8 cellular contexts compared by ENCODE assay signal in the genomic region with DNA sequence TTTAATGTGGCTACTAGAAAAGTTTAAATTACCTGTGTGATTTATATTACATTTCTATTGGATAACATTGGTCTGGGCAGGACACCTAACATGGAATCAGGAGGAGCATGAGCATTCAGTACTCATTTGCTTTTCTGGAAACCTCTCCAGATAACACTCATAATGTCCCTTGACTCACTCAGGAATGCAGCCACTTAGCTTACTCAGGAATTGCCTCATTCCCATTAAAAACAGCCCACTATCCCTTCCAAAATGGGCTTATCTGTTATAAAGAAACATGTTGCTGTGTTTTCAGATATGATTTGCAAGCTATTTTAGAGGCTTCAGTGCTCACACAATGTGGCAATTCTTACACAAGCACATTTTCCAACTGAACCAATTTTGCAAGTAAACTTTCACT. TPM values are rescaled to one million over a fixed set of nuclear protein-coding genes. Genes with fewer than 3 reads are reported as not detected.
DNase-seq lines count a peak whose midpoint lies in the region; ATAC-seq and TF ChIP-seq lines count a peak whose summit lies in the region.

No MANE protein-coding gene starts in this region.

- H3K4me2 ChIP-seq in HCT116 (ENCODE audit: low read length) (peak overlapping the region; percentile 68), smooth muscle cell (peak overlapping the region; percentile 34)

- intact Hi-C loops in HCT116 (cut with micrococcal nuclease), result no loop called here
- intact Hi-C loops in adrenal gland (cut with DNase I), result no loop called here

- H3K9me2 ChIP-seq in HCT116 (ENCODE audit: insufficient read depth), result no peaks in the 10 kb centered on the region

- DNase-seq in HCT116 (ENCODE audit: low read depth, low spot score), result peak; percentile 71
- DNase-seq in adrenal gland, result peak in 4 of 7 donors; percentile 43 to 57 (median 50)
- DNase-seq in right atrium auricular region (ENCODE audit: low spot score), result no peak
- DNase-seq in smooth muscle cell (lab: John Stamatoyannopoulos, UW; ENCODE audit: unreplicated experiment), result no peak
- DNase-seq in SHP77 treated with DMSO at 0.1 percent for 48 hours (lab: John Stamatoyannopoulos, UW), result no peak
- no peak for DNase-seq in 8988T
- no peak for DNase-seq in cerebellar nuclear complex (lab: John Stamatoyannopoulos, UW)

- H3K4me1 ChIP-seq in HCT116 (ENCODE audit: control insufficient read depth in 1 of 2, insufficient read depth in 2 of 2, low read length in 2 of 2) (peaks cover 17 to 43% of the 10 kb centered on the region in 2 experiments), adrenal gland (replicated peaks in 1 of 2) (peaks cover 11 to 28% of the 10 kb centered on the region in 2 donors), right atrium auricular region (peaks cover 0 to 46% of the 10 kb centered on the region in 2 donors), smooth muscle cell (ENCODE audit: low read depth) (peaks cover 24% of the 10 kb centered on the region)

- peak; percentile 71 for ATAC-seq in HCT116
- no peak for ATAC-seq in activated CD4-positive, CD25-positive, alpha-beta regulatory T cell treated with anti-CD3 and anti-CD28 coated beads, Interleukin-2, amount 50 U/mL, for 24 hours

- H3K36me3 ChIP-seq in HCT116 (ENCODE audit: control insufficient read depth in 1 of 2, insufficient read depth in 2 of 2, low read length in 2 of 2) (no peaks in the 10 kb centered on the region), adrenal gland (replicated peaks in 1 of 2) (no peaks in the 10 kb centered on the region), right atrium auricular region (no peaks in the 10 kb centered on the region), smooth muscle cell (ENCODE audit: low read depth) (no peaks in the 10 kb centered on the region)

- H3K9me3 ChIP-seq in HCT116 (ENCODE audit: control insufficient read depth in 1 of 2, insufficient read depth in 1 of 2, low read depth in 1 of 2, low read length in 2 of 2) (no peaks in the 10 kb centered on the region), adrenal gland (replicated peaks in 1 of 3) (no peaks in the 10 kb centered on the region), right atrium auricular region (no peaks in the 10 kb centered on the region), smooth muscle cell (replicated peaks; ENCODE audit: low read depth) (no peaks in the 10 kb centered on the region)

- BruUV-seq in HCT116 (replicated peaks; lab: Mats Ljungman, UMichigan), result no TSS peak

- H3K27ac ChIP-seq in HCT116 (ENCODE audit: low read depth, low read length), result no peak overlapping the region; the same call in 1 of the 2 replicates
- peak overlapping the region; percentile 32 to 89 (median 67) for H3K27ac ChIP-seq in adrenal gland
- peak overlapping the region; percentile 74 to 81 for H3K27ac ChIP-seq in right atrium auricular region
- peak overlapping the region; percentile 96 for H3K27ac ChIP-seq in smooth muscle cell (ENCODE audit: low read depth)

- H3K9ac ChIP-seq in HCT116 (ENCODE audit: low read length), result peak overlapping the region; percentile 41
- H3K9ac ChIP-seq in smooth muscle cell (ENCODE audit: low read depth), result peak overlapping the region; percentile 75

- RAD21 ChIA-PET in HCT116 (lab: Charles Lee; ENCODE audit: low non-redundant PET in 1 of 2, low total read pairs in 2 of 2, uncharacterized antibody in 2 of 2, unreplicated experiment in 2 of 2), result no interaction called here

- H4K20me1 ChIP-seq in HCT116 (ENCODE audit: insufficient read depth) (no peaks in the 10 kb centered on the region), smooth muscle cell (ENCODE audit: low read depth) (no peaks in the 10 kb centered on the region)

- H2AFZ ChIP-seq in HCT116 (ENCODE audit: low read depth, low read length, poor library complexity, severe bottlenecking) (no peak overlapping the region), smooth muscle cell (ENCODE audit: low read depth) (no peak overlapping the region)

- TF ChIP-seq RAD21 in HCT116 (IDR thresholded peaks at IDR 0.05; ENCODE audit: low read depth), result no peak

- H3K79me2 ChIP-seq in HCT116 (ENCODE audit: insufficient read depth, low read length), result peaks cover 17% of the 10 kb centered on the region; the same call in 1 of the 2 replicates
- H3K79me2 ChIP-seq in smooth muscle cell (ENCODE audit: low read depth), result peaks cover 26% of the 10 kb centered on the region

- CTCF ChIA-PET in HCT116 (lab: Charles Lee), result no interaction called here

- H3K27me3 ChIP-seq in HCT116 (ENCODE audit: insufficient read depth, low read length) (no peaks in the 10 kb centered on the region), adrenal gland (no peaks in the 10 kb centered on the region), right atrium auricular region (no peaks in the 10 kb centered on the region), smooth muscle cell (ENCODE audit: low read depth) (no peaks in the 10 kb centered on the region)

- no peak for TF ChIP-seq CTCF in HCT116 (IDR thresholded peaks at IDR 0.05 in 2 of 3, conservative IDR thresholded peaks at IDR 0.05 in 1 of 3; ENCODE audit: borderline replicate concordance in 1 of 3, insufficient read depth in 1 of 3, low read depth in 2 of 3, low read length in 2 of 3)
- TF ChIP-seq CTCF in adrenal gland (IDR thresholded peaks at IDR 0.05), result no peak
- no peak for TF ChIP-seq CTCF in right atrium auricular region (IDR thresholded peaks at IDR 0.05)
- TF ChIP-seq CTCF in smooth muscle cell (IDR thresholded peaks at IDR 0.05; ENCODE audit: borderline replicate concordance, insufficient read depth, poor library complexity, severe bottlenecking), result no peak

- H3K4me3 ChIP-seq in HCT116 (replicated peaks in 1 of 2; ENCODE audit: low read depth in 1 of 2, low read length in 2 of 2) (no peak overlapping the region; a peak in 1 of 4 replicates), adrenal gland (no peak overlapping the region), right atrium auricular region (no peak overlapping the region), smooth muscle cell (no peak overlapping the region)

- POLR2A ChIA-PET in HCT116 (lab: Charles Lee), result interaction anchor here (0.8 to 1.3 kb wide), 3 partner anchors 9 to 18 kb away, joined by 3 to 6 read pairs (median 4); a partner anchor contains a TSS

- TF ChIP-seq POLR2A in HCT116 (IDR thresholded peaks at IDR 0.05; ENCODE audit: borderline replicate concordance, extremely low read depth, insufficient read depth, insufficient read length) (no peak), adrenal gland (IDR thresholded peaks at IDR 0.05) (no peak)

- H3F3A ChIP-seq in smooth muscle cell (ENCODE audit: low read depth), result peaks cover 28% of the 10 kb centered on the region

TF ChIP-seq in HCT116, 20 proteins besides CTCF, POLR2A, EP300 and RAD21 (continues in another document):
- no peak for TF ChIP-seq EGR1 (IDR thresholded peaks at IDR 0.05; ENCODE audit: low read depth)
- TF ChIP-seq, protein P1, sequence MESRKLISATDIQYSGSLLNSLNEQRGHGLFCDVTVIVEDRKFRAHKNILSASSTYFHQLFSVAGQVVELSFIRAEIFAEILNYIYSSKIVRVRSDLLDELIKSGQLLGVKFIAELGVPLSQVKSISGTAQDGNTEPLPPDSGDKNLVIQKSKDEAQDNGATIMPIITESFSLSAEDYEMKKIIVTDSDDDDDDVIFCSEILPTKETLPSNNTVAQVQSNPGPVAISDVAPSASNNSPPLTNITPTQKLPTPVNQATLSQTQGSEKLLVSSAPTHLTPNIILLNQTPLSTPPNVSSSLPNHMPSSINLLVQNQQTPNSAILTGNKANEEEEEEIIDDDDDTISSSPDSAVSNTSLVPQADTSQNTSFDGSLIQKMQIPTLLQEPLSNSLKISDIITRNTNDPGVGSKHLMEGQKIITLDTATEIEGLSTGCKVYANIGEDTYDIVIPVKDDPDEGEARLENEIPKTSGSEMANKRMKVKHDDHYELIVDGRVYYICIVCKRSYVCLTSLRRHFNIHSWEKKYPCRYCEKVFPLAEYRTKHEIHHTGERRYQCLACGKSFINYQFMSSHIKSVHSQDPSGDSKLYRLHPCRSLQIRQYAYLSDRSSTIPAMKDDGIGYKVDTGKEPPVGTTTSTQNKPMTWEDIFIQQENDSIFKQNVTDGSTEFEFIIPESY (IDR thresholded peaks at IDR 0.05; ENCODE audit: extremely low read depth, insufficient replicate concordance, low read length), result no peak
- TF ChIP-seq JUND (IDR thresholded peaks at IDR 0.05), result peak; percentile 58
- TF ChIP-seq TCF7L2 (IDR thresholded peaks at IDR 0.05; ENCODE audit: borderline replicate concordance, extremely low read depth, insufficient read depth, insufficient read length), result no peak
- TF ChIP-seq, protein P2, sequence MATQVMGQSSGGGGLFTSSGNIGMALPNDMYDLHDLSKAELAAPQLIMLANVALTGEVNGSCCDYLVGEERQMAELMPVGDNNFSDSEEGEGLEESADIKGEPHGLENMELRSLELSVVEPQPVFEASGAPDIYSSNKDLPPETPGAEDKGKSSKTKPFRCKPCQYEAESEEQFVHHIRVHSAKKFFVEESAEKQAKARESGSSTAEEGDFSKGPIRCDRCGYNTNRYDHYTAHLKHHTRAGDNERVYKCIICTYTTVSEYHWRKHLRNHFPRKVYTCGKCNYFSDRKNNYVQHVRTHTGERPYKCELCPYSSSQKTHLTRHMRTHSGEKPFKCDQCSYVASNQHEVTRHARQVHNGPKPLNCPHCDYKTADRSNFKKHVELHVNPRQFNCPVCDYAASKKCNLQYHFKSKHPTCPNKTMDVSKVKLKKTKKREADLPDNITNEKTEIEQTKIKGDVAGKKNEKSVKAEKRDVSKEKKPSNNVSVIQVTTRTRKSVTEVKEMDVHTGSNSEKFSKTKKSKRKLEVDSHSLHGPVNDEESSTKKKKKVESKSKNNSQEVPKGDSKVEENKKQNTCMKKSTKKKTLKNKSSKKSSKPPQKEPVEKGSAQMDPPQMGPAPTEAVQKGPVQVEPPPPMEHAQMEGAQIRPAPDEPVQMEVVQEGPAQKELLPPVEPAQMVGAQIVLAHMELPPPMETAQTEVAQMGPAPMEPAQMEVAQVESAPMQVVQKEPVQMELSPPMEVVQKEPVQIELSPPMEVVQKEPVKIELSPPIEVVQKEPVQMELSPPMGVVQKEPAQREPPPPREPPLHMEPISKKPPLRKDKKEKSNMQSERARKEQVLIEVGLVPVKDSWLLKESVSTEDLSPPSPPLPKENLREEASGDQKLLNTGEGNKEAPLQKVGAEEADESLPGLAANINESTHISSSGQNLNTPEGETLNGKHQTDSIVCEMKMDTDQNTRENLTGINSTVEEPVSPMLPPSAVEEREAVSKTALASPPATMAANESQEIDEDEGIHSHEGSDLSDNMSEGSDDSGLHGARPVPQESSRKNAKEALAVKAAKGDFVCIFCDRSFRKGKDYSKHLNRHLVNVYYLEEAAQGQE (IDR thresholded peaks at IDR 0.05; ENCODE audit: low read depth), result no peak
- peak; percentile 77 for TF ChIP-seq CBX3 (IDR thresholded peaks at IDR 0.05; ENCODE audit: low read depth)
- peak; percentile 63; the same call in 1 of the 2 replicates for TF ChIP-seq SRF (IDR thresholded peaks at IDR 0.05; ENCODE audit: low read depth)

RNA-seq across cellular contexts. Expression of a gene that starts 17.1 kb away (rescaled TPM):
- total RNA-seq in HCT116 (2021; ENCODE audit: unreplicated experiment), result 27.7 TPM
- polyA plus RNA-seq in HCT116 (2012), result 25.4 and 31.4 TPM in 2 replicates
- total RNA-seq in adrenal gland, result 100 to 1,000 TPM in 1 of 8 donors, 10 to 100 TPM in 7; 53.3 to 104 (median 82.4) TPM
- 10 to 100 TPM; 16.0 to 97.0 (median 30.9) TPM for polyA plus RNA-seq in adrenal gland
- total RNA-seq in right atrium auricular region, result 10 to 100 TPM; 52.5 to 72.6 TPM
- 50.8 and 52.4 TPM in 2 replicates for total RNA-seq in smooth muscle cell
- polyA plus RNA-seq in smooth muscle cell, result 23.4 and 36.2 TPM in 2 replicates

Comparison
In these comparisons a context has a peak if more than half of its experiments do, and no peak if none do; other contexts are left out.
1. DNase-seq: peak in HCT116 (single experiment) and adrenal gland (4 of 7); none in right atrium auricular region (single experiment), smooth muscle cell (single experiment), SHP77 treated with DMSO at 0.1 percent for 48 hours (single experiment), 8988T (single experiment) and cerebellar nuclear complex (0 of 2).